16 cellular contexts compared by ENCODE assay signal in genomic region chr2:217856159-217856558, GRCh38.
"Had no signal": no experiment of that assay in that cellular context is flagged by ENCODE, and none has a peak within 500 bp of the region (broad histone marks: within the 10 kb centered on the region; RNA-seq: fewer than 3 reads in every experiment).

No MANE protein-coding gene starts in this region.

- H3K9me3 Mint-ChIP-seq: activated B cell treated with CpG ODN at 0.5 μM for 24 hours; activated CD4-positive, alpha-beta T cell treated with anti-CD3 and anti-CD28 coated beads, Interleukin-2, amount 10 ng/mL, durations not matched to agents 24 days and 14 days; activated naive CD4-positive, alpha-beta T cell treated with anti-CD3 and anti-CD28 coated beads for 36 hours; activated T-helper 17 cell treated with anti-CD3 and anti-CD28 coated beads, Interleukin-2, amount 50 U/mL, for 72 hours; neural progenitor cell had no signal

- ATAC-seq: activated T-helper 17 cell treated with anti-CD3 and anti-CD28 coated beads, Interleukin-2, amount 50 U/mL, for 72 hours; SK-N-SH treated with all-trans-retinoic acid at 6 μM for 48 hours; stimulated activated naive CD8-positive, alpha-beta T cell treated with anti-CD3 and anti-CD28 coated beads, Interleukin-15, Interleukin-2, amounts not matched to agents 100 U/mL and 50 U/mL, for 24 hours; T-helper 17 cell had no signal

- H3K36me3 Mint-ChIP-seq: neural progenitor cell had no signal

- H3K9me3 ChIP-seq: ovary had no signal

- H3K27me3 ChIP-seq: ovary had no signal

- H3K4me1 Mint-ChIP-seq: activated B cell treated with CpG ODN at 0.5 μM for 24 hours; activated CD4-positive, alpha-beta T cell treated with anti-CD3 and anti-CD28 coated beads, Interleukin-2, amount 10 ng/mL, durations not matched to agents 24 days and 14 days; activated T-helper 17 cell treated with anti-CD3 and anti-CD28 coated beads, Interleukin-2, amount 50 U/mL, for 72 hours had no signal

- H3K9ac ChIP-seq: neural progenitor cell had no signal

- H3K4me3 Mint-ChIP-seq: activated B cell treated with CpG ODN at 0.5 μM for 24 hours; activated CD4-positive, alpha-beta T cell treated with anti-CD3 and anti-CD28 coated beads, Interleukin-2, amount 10 ng/mL, durations not matched to agents 24 days and 14 days; activated naive CD4-positive, alpha-beta T cell treated with anti-CD3 and anti-CD28 coated beads for 36 hours; activated T-helper 17 cell treated with anti-CD3 and anti-CD28 coated beads, Interleukin-2, amount 50 U/mL, for 72 hours; neural progenitor cell; T-helper 17 cell had no signal

- H3K4me3 ChIP-seq: neural progenitor cell, ovary had no signal

- H3K36me3 ChIP-seq: neural progenitor cell, ovary had no signal

- H3K27ac ChIP-seq: neural progenitor cell had no signal

- DNase-seq: activated B cell treated with CpG ODN at 0.5 μM for 24 hours; activated CD4-positive, alpha-beta T cell treated with anti-CD3 and anti-CD28 coated beads, Interleukin-2, amount 10 ng/mL, durations not matched to agents 24 days and 14 days; activated naive CD4-positive, alpha-beta T cell treated with anti-CD3 and anti-CD28 coated beads for 36 hours; cortex of kidney; effector CD8-positive, alpha-beta T cell; mesenchymal stem cell; retina; SHP77; stimulated activated CD4-positive, alpha-beta T cell treated with anti-CD3 and anti-CD28 coated beads, Interleukin-2, amount 100 ng/mL, for 24 hours; stimulated activated naive CD8-positive, alpha-beta T cell treated with anti-CD3 and anti-CD28 coated beads, Interleukin-15, Interleukin-2, amounts not matched to agents 100 U/mL and 50 U/mL, for 24 hours; T-helper 17 cell; trophoblast cell had no signal

- H3K27me3 Mint-ChIP-seq: activated CD4-positive, alpha-beta T cell treated with anti-CD3 and anti-CD28 coated beads, Interleukin-2, amount 10 ng/mL, durations not matched to agents 24 days and 14 days had no signal

- H3K27ac Mint-ChIP-seq: activated B cell treated with CpG ODN at 0.5 μM for 24 hours; activated CD4-positive, alpha-beta T cell treated with anti-CD3 and anti-CD28 coated beads, Interleukin-2, amount 10 ng/mL, durations not matched to agents 24 days and 14 days; activated naive CD4-positive, alpha-beta T cell treated with anti-CD3 and anti-CD28 coated beads for 36 hours; activated T-helper 17 cell treated with anti-CD3 and anti-CD28 coated beads, Interleukin-2, amount 50 U/mL, for 72 hours; neural progenitor cell; T-helper 17 cell had no signal
